Comparison of ENCODE assay signal across 8 cellular contexts in the genomic region with DNA sequence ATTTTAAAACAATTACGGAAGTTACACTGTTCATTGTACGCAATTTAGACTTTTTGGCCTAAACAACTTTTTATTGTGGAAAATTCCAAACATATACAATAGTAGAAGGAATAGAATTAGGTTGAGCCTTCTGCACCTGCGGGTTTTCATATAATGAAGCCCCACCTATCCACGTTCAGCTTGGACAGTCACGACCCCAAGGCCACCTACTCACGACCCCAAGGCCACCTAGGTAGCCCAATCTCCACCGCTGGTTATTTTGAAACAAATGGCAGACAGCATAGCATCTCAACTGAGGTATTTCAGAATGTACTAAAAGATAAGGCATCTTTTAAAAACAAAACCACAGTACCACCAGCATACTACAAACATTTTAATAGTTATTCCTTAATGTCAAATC. TPM values are rescaled to one million over a fixed set of nuclear protein-coding genes. Genes with fewer than 3 reads are reported as not detected.
DNase-seq lines count a peak whose midpoint lies in the region; ATAC-seq and TF ChIP-seq lines count a peak whose summit lies in the region.

No MANE protein-coding gene starts in this region.

- TF ChIP-seq POLR2A in upper lobe of left lung (IDR thresholded peaks at IDR 0.05) (no peak), erythroblast (IDR thresholded peaks at IDR 0.05; ENCODE audit: low read length) (no peak)

- no peak overlapping the region for H3K23ac ChIP-seq in mesendoderm (ENCODE audit: low read length)

- H2BK15ac ChIP-seq in mesendoderm (replicated peaks; ENCODE audit: low read depth): no peak overlapping the region

- intact Hi-C loops in left cardiac atrium (cut with DNase I): no loop called here

- H3K27ac ChIP-seq in cardiac muscle cell (no peak overlapping the region), mesendoderm (ENCODE audit: low read depth, low read length) (no peak overlapping the region), upper lobe of left lung (peak overlapping the region; percentile 76 to 93 (median 91))

- H3K36me3 ChIP-seq in cardiac muscle cell (no peaks in the 10 kb centered on the region), mesendoderm (ENCODE audit: control insufficient read depth, insufficient read depth, low read length) (no peaks in the 10 kb centered on the region), upper lobe of left lung (no peaks in the 10 kb centered on the region)

- no peak for TF ChIP-seq CTCF in cardiac muscle cell (IDR thresholded peaks at IDR 0.05; ENCODE audit: low read depth, low read length)
- no peak for TF ChIP-seq CTCF in brain (conservative IDR thresholded peaks at IDR 0.05)
- no peak for TF ChIP-seq CTCF in upper lobe of left lung (IDR thresholded peaks at IDR 0.05)

- no peaks in the 10 kb centered on the region for H3K79me2 ChIP-seq in mesendoderm (ENCODE audit: control insufficient read depth, insufficient read depth, low read length)

- no peak overlapping the region for H2AK5ac ChIP-seq in mesendoderm (ENCODE audit: low read length)

- H3K4me1 Mint-ChIP-seq in brain: peaks cover 23% of the 10 kb centered on the region

- H2BK5ac ChIP-seq in mesendoderm (ENCODE audit: low read length): no peak overlapping the region

- peak overlapping the region; percentile 15 to 96 (median 74) for H3K27ac Mint-ChIP-seq in brain

- H3K4me1 ChIP-seq in cardiac muscle cell (ENCODE audit: low read depth) (no peaks in the 10 kb centered on the region), mesendoderm (ENCODE audit: control insufficient read depth, low read depth, low read length) (no peaks in the 10 kb centered on the region), upper lobe of left lung (peaks cover 31 to 72% (median 46%) of the 10 kb centered on the region in 4 donors)

- no peak overlapping the region for H3K18ac ChIP-seq in mesendoderm (ENCODE audit: low read length)

- no peak overlapping the region for H2BK120ac ChIP-seq in mesendoderm (ENCODE audit: low read depth, low read length)

- H3K27me3 ChIP-seq in cardiac muscle cell (peaks cover 51% of the 10 kb centered on the region), mesendoderm (ENCODE audit: insufficient read depth, low read length, poor library complexity) (peaks cover 8% of the 10 kb centered on the region), upper lobe of left lung (no peaks in the 10 kb centered on the region)

- H3K4me3 ChIP-seq in cardiac muscle cell (peak overlapping the region; percentile 50), mesendoderm (ENCODE audit: low read length) (no peak overlapping the region), upper lobe of left lung (peak overlapping the region; percentile 69 to 81 (median 74))

- no peaks in the 10 kb centered on the region for H3K79me1 ChIP-seq in mesendoderm (ENCODE audit: low read length)

- peak overlapping the region; percentile 95 for H3K4me2 ChIP-seq in mesendoderm (ENCODE audit: low read length)

- H3K9me3 ChIP-seq in cardiac muscle cell (ENCODE audit: low read depth) (no peaks in the 10 kb centered on the region), upper lobe of left lung (no peaks in the 10 kb centered on the region)

- peak overlapping the region; percentile 93 to 96 (median 95) for H3K4me3 Mint-ChIP-seq in brain

- peaks cover 60% of the 10 kb centered on the region for H3K27me3 Mint-ChIP-seq in brain

- H3K9me3 Mint-ChIP-seq in brain: peaks cover 0 to 5% (median 0%) of the 10 kb centered on the region in 5 experiments

- H3K4ac ChIP-seq in mesendoderm (ENCODE audit: low read depth, low read length): no peak overlapping the region

- TF ChIP-seq EP300 in upper lobe of left lung (IDR thresholded peaks at IDR 0.05): no peak

- H3K56ac ChIP-seq in mesendoderm (ENCODE audit: low read length): no peak overlapping the region

- H3K36me3 Mint-ChIP-seq in brain: no peaks in the 10 kb centered on the region

- H4K8ac ChIP-seq in mesendoderm (ENCODE audit: low read depth, low read length): no peak overlapping the region

- no peak for DNase-seq in cardiac muscle cell (ENCODE audit: low read depth in 1 of 2, low spot score in 1 of 2)
- DNase-seq in left cardiac atrium: no peak
- no peak for DNase-seq in mesendoderm
- no peak for DNase-seq in upper lobe of left lung
- no peak for DNase-seq in NCI-H2107 (lab: John Stamatoyannopoulos, UW)
- no peak for DNase-seq in erythroblast (lab: John Stamatoyannopoulos, UW)

- H3K9ac ChIP-seq in mesendoderm (ENCODE audit: low read length): no peak overlapping the region

- no CpG with 5 or more reads among the region's 7 CpGs for WGBS in mesendoderm (ENCODE audit: extremely low coverage, insufficient coverage, low lambda C conversion rate)
- 10 to 12% methylated on average over 7 of the region's 7 CpGs for WGBS in upper lobe of left lung, 2 donors

- ATAC-seq in left cardiac atrium (no peak), upper lobe of left lung (ENCODE audit: low FRiP score in 2 of 2) (no peak), HG03460 (IDR thresholded peaks at IDR 0.05; ENCODE audit: unreplicated experiment) (no peak)

- H4K5ac ChIP-seq in mesendoderm (ENCODE audit: low read length): no peak overlapping the region

RNA-seq across cellular contexts. Expression of gene NLRC5, which starts 0.6 kb away (rescaled TPM):
- total RNA-seq in cardiac muscle cell (0.18 TPM in 1 of 2 replicates, not detected in the other), left cardiac atrium (10 to 100 TPM; 14.2 to 31.5 TPM), upper lobe of left lung (100 to 1,000 TPM in 2 of 6 donors, 10 to 100 TPM in 4; 29.2 to 361 (median 52.7) TPM)
- polyA plus RNA-seq in cardiac muscle cell (not detected in 2 replicates), brain (ENCODE audit: insufficient read depth, low read depth, low replicate concordance) (2.0 TPM)
- polyA plus RNA-seq in mesendoderm (2013, experiment 1 of 2): 0.41 TPM
- polyA plus RNA-seq in mesendoderm (2013, experiment 2 of 2): 0.52 TPM

RNA-seq across cellular contexts. Expression of gene CETP, which starts 28.2 kb away (rescaled TPM):
- total RNA-seq in cardiac muscle cell (0.27 TPM in 1 of 2 replicates, not detected in the other), left cardiac atrium (under 1 TPM; 0.16 to 0.65 TPM), upper lobe of left lung (1 to 10 TPM in 1 of 6 donors, under 1 TPM in 4, not detected in 1; 0.29 to 1.5 (median 0.91) TPM)
- polyA plus RNA-seq in cardiac muscle cell (0.49 TPM in 1 of 2 replicates, not detected in the other), brain (ENCODE audit: insufficient read depth, low read depth, low replicate concordance) (1.6 TPM)
- polyA plus RNA-seq in mesendoderm (2013, experiment 1 of 2): not detected
- polyA plus RNA-seq in mesendoderm (2013, experiment 2 of 2): not detected

RNA-seq across cellular contexts. Expression of gene HERPUD1, which starts 58.0 kb away (rescaled TPM):
- 40.5 and 109 TPM in 2 replicates for total RNA-seq in cardiac muscle cell
- polyA plus RNA-seq in cardiac muscle cell: 78.9 and 116 TPM in 2 replicates
- 100 to 1,000 TPM; 105 to 113 TPM for total RNA-seq in left cardiac atrium
- polyA plus RNA-seq in brain (ENCODE audit: insufficient read depth, low read depth, low replicate concordance): 164 TPM
- 23.1 TPM for polyA plus RNA-seq in mesendoderm (2013, experiment 1 of 2)
- 23.7 TPM for polyA plus RNA-seq in mesendoderm (2013, experiment 2 of 2)
- total RNA-seq in upper lobe of left lung: 100 to 1,000 TPM in 5 of 6 donors, 10 to 100 TPM in 1; 81.0 to 283 (median 196) TPM

Comparison
In these comparisons a context has a peak if more than half of its experiments do, and no peak if none do; other contexts are left out.
1. RNA of gene NLRC5, which starts 0.6 kb away (total RNA-seq): 29.2 to 361 TPM in upper lobe of left lung and 14.2 to 31.5 TPM in left cardiac atrium; 0.18 TPM in cardiac muscle cell; every median in the first group is over 10 times any median in the second.
2. H3K27ac ChIP-seq: peak in upper lobe of left lung (4 of 4); none in cardiac muscle cell (single experiment) and mesendoderm (single experiment).